In genomic region chr16:85004587-85005205, GRCh38 we compare ENCODE assay signal across 12 cellular contexts. TPM values are rescaled to one million over a fixed set of nuclear protein-coding genes. Genes with fewer than 3 reads are reported as not detected.
A peak's percentile ranks its signal among the peaks of the same experiment; 100 is the strongest.
DNase-seq lines count a peak whose midpoint lies in the region; ATAC-seq and TF ChIP-seq lines count a peak whose summit lies in the region.
"Had no signal": no experiment of that assay in that cellular context is flagged by ENCODE, and none has a peak within 500 bp of the region (broad histone marks: within the 10 kb centered on the region; RNA-seq: fewer than 3 reads in every experiment).

No MANE protein-coding gene starts in this region.

- H3K27me3 ChIP-seq in dorsolateral prefrontal cortex: no peaks in the 10 kb centered on the region
- H3K27me3 ChIP-seq in mucosa of rectum (ENCODE audit: control insufficient read depth in 2 of 2, insufficient read depth in 2 of 2, low read length in 2 of 2): no peaks in the 10 kb centered on the region
- H3K27me3 ChIP-seq: BLaER1 had no signal

- H3K4me3 ChIP-seq in dorsolateral prefrontal cortex (peak overlapping the region in 2 of 59 donors; percentile 15 to 27), mucosa of rectum (ENCODE audit: low read length in 2 of 2) (no peak overlapping the region)
- H3K4me3 ChIP-seq: BLaER1 had no signal

- H3K36me3 ChIP-seq in mucosa of rectum (ENCODE audit: control insufficient read depth in 2 of 2, insufficient read depth in 2 of 2, low read length in 2 of 2): peaks cover 0 to 9% of the 10 kb centered on the region in 2 donors

- intact Hi-C loops in Right ventricle myocardium inferior (cut with DNase I): no loop called here
- intact Hi-C loops in cardiac septum (cut with DNase I): no loop called here
- intact Hi-C loops in dorsolateral prefrontal cortex (cut with DNase I): no loop called here

- no peak for TF ChIP-seq CTCF in dorsolateral prefrontal cortex (IDR thresholded peaks at IDR 0.05 in 54 of 56, conservative IDR thresholded peaks at IDR 0.05 in 2 of 56; ENCODE audit: low read depth in 1 of 56, partially characterized antibody in 56 of 56)

- peaks cover 40 to 60% of the 10 kb centered on the region in 2 donors for H3K4me1 ChIP-seq in mucosa of rectum (ENCODE audit: control insufficient read depth in 2 of 2, insufficient read depth in 2 of 2, low read length in 2 of 2)

- no peaks in the 10 kb centered on the region for H3K9me3 ChIP-seq in mucosa of rectum (ENCODE audit: control insufficient read depth in 2 of 2, low read length in 2 of 2)
- H3K9me3 ChIP-seq: BLaER1 had no signal

- ATAC-seq in Right ventricle myocardium inferior (peak; percentile 49), GM21423 (IDR thresholded peaks at IDR 0.05; ENCODE audit: unreplicated experiment) (no peak), HG02678 (IDR thresholded peaks at IDR 0.05; ENCODE audit: unreplicated experiment) (no peak)

- H3K9ac ChIP-seq in mucosa of rectum (ENCODE audit: low read depth in 1 of 2, low read length in 2 of 2): peak overlapping the region in 1 of 2 donors; percentile 23
- H3K9ac ChIP-seq: BLaER1 had no signal

- H3K27ac ChIP-seq in dorsolateral prefrontal cortex (peak overlapping the region in 34 of 59 donors; percentile 2 to 75 (median 42)), mucosa of rectum (ENCODE audit: low read depth in 2 of 2, low read length in 2 of 2) (peak overlapping the region; percentile 45 to 69)
- H3K27ac ChIP-seq: BLaER1 had no signal

- DNase-seq in Right ventricle myocardium inferior (ENCODE audit: missing footprints) (no peak), cardiac septum (ENCODE audit: low spot score) (no peak), dorsolateral prefrontal cortex (no peak), OCI-M2 (lab: John Stamatoyannopoulos, UW; ENCODE audit: unreplicated experiment) (no peak)
- no peak for DNase-seq in activated CD4-positive, alpha-beta T cell treated with anti-CD3 and anti-CD28 coated beads for 48 hours
- DNase-seq: activated effector memory CD4-positive, alpha-beta T cell treated with anti-CD3 and anti-CD28 coated beads, Interleukin-2, amount 50 U/mL, for 16 hours; NCI-H510A; occipital lobe had no signal

RNA-seq across cellular contexts. Expression of gene ZDHHC7, which starts 6.6 kb away (rescaled TPM):
- total RNA-seq in Right ventricle myocardium inferior (41.4 TPM), cardiac septum (43.7 TPM), dorsolateral prefrontal cortex (10 to 100 TPM; 22.0 to 43.5 (median 31.1) TPM)

RNA-seq across cellular contexts. Expression of gene KIAA0513, which starts 22.9 kb away (rescaled TPM):
- 7.4 TPM for total RNA-seq in Right ventricle myocardium inferior
- total RNA-seq in cardiac septum: 8.3 TPM
- total RNA-seq in dorsolateral prefrontal cortex: 100 to 1,000 TPM in 119 of 120 experiments, 10 to 100 TPM in 1; 72.3 to 269 (median 208) TPM
